In the genomic region with DNA sequence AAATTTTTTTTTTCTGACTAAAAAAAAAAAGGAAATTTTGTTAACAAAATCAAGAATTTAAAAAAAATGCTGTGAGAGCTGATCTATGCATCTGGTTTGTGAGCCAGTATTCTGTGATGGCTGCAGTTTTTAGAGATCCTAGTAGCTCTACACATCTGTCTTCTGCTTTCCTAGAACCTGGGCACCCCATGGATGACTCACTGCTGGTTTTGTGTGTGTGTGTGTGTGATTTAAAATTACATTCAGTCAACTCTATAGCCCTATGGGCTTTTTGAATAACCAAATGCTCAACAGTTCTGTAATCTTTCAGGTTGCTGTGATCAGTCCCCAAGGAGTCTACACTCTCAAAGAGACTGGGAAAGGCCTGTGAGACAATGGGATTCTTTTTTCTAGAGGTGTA, we compare ENCODE assay signal across 2 cellular contexts.
TF ChIP-seq lines count a peak whose summit lies in the region.

No MANE protein-coding gene starts in this region.

TF ChIP-seq in IMR-90, 13 proteins besides CTCF, POLR2A, EP300 and RAD21:
- TF ChIP-seq BHLHE40 (IDR thresholded peaks at IDR 0.05; ENCODE audit: low read depth, low read length) (no peak), RFX5 (IDR thresholded peaks at IDR 0.05; ENCODE audit: low read depth, low read length) (no peak), MAZ (IDR thresholded peaks at IDR 0.05; ENCODE audit: borderline replicate concordance, low read depth, low read length) (no peak), MXI1 (IDR thresholded peaks at IDR 0.05; ENCODE audit: borderline replicate concordance, low read depth, low read length) (no peak), CEBPB (IDR thresholded peaks at IDR 0.05; ENCODE audit: low read depth, low read length) (no peak), MAFK (IDR thresholded peaks at IDR 0.05; ENCODE audit: low read depth, low read length) (no peak), RCOR1 (IDR thresholded peaks at IDR 0.05; ENCODE audit: insufficient replicate concordance, low read length) (no peak), CHD1 (IDR thresholded peaks at IDR 0.05; ENCODE audit: low read depth, low read length) (no peak), NFE2L2 (IDR thresholded peaks at IDR 0.05; ENCODE audit: low read depth, low read length) (no peak)
- TF ChIP-seq, protein P1, sequence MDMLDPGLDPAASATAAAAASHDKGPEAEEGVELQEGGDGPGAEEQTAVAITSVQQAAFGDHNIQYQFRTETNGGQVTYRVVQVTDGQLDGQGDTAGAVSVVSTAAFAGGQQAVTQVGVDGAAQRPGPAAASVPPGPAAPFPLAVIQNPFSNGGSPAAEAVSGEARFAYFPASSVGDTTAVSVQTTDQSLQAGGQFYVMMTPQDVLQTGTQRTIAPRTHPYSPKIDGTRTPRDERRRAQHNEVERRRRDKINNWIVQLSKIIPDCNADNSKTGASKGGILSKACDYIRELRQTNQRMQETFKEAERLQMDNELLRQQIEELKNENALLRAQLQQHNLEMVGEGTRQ (IDR thresholded peaks at IDR 0.05; ENCODE audit: low read depth, low read length), result no peak
TF ChIP-seq in IMR-90: peak in this region for 0.

TF ChIP-seq in HepG2, 621 proteins besides CTCF, POLR2A, EP300 and RAD21:
- no peak for TF ChIP-seq ZNF343 (CRISPR knock-in tag; IDR thresholded peaks at IDR 0.05)
- TF ChIP-seq, protein P2, sequence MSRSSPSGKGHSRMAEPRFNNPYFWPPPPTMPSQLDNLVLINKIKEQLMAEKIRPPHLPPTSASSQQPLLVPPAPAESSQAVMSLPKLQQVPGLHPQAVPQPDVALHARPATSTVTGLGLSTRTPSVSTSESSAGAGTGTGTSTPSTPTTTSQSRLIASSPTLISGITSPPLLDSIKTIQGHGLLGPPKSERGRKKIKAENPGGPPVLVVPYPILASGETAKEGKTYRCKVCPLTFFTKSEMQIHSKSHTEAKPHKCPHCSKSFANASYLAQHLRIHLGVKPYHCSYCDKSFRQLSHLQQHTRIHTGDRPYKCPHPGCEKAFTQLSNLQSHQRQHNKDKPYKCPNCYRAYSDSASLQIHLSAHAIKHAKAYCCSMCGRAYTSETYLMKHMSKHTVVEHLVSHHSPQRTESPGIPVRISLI (CRISPR knock-in tag; IDR thresholded peaks at IDR 0.05; ENCODE audit: borderline replicate concordance), result no peak
- TF ChIP-seq, protein P3, sequence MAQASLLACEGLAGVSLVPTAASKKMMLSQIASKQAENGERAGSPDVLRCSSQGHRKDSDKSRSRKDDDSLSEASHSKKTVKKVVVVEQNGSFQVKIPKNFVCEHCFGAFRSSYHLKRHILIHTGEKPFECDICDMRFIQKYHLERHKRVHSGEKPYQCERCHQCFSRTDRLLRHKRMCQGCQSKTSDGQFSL (CRISPR knock-in tag; IDR thresholded peaks at IDR 0.05), result no peak
- no peak for TF ChIP-seq KDM5B (CRISPR knock-in tag; IDR thresholded peaks at IDR 0.05; ENCODE audit: borderline replicate concordance)
- no peak for TF ChIP-seq TOE1 (CRISPR knock-in tag; IDR thresholded peaks at IDR 0.05)
- no peak for TF ChIP-seq ZBTB7B (CRISPR knock-in tag; IDR thresholded peaks at IDR 0.05)
- TF ChIP-seq KDM4B (CRISPR knock-in tag; IDR thresholded peaks at IDR 0.05), result no peak
- no peak for TF ChIP-seq THYN1 (CRISPR knock-in tag; IDR thresholded peaks at IDR 0.05; ENCODE audit: borderline replicate concordance, low read depth)
- TF ChIP-seq KAT8 (CRISPR knock-in tag; IDR thresholded peaks at IDR 0.05), result no peak
- no peak for TF ChIP-seq CEBPG (CRISPR knock-in tag; IDR thresholded peaks at IDR 0.05)
